In genomic region chr2:69375494-69376353, GRCh38 we compare ENCODE assay signal across 8 cellular contexts. TPM values are rescaled to one million over a fixed set of nuclear protein-coding genes. Genes with fewer than 3 reads are reported as not detected.
DNase-seq lines count a peak whose midpoint lies in the region; ATAC-seq and TF ChIP-seq lines count a peak whose summit lies in the region.

No MANE protein-coding gene starts in this region.

- H3K4me2 ChIP-seq in hepatocyte, result no peak overlapping the region

- H3K4me3 ChIP-seq in WI38 (ENCODE audit: low read depth, low read length), result no peak overlapping the region
- H3K4me3 ChIP-seq in hepatocyte, result no peak overlapping the region

- H3K27me3 ChIP-seq in hepatocyte, result no peaks in the 10 kb centered on the region

- DNase-seq in activated CD4-positive, alpha-beta T cell treated with anti-CD3 and anti-CD28 coated beads for 48 hours, result peak; percentile 10
- DNase-seq in activated CD4-positive, alpha-beta T cell treated with anti-CD3 and anti-CD28 coated beads, Interleukin-2, amount 50 U/mL, for 4 hours, result no peak
- peak; percentile 3 for DNase-seq in NCI-H1048 (lab: John Stamatoyannopoulos, UW)
- peak; percentile 35 for DNase-seq in hepatocyte (ENCODE audit: low spot score)
- DNase-seq in stimulated activated naive CD8-positive, alpha-beta T cell treated with anti-CD3 and anti-CD28 coated beads, Interleukin-15, amount 100 ng/mL, for 72 hours, result peak in 1 of 2 donors; percentile 23
- DNase-seq in activated T-cell treated with anti-CD3 and anti-CD28 coated beads, Interleukin-2, amount 50 U/mL, for 24 hours, result no peak

- H4K20me1 ChIP-seq in hepatocyte (ENCODE audit: insufficient read depth, poor library complexity, severe bottlenecking), result peaks cover 64% of the 10 kb centered on the region

- H3K27me3 Mint-ChIP-seq in stimulated activated naive CD8-positive, alpha-beta T cell treated with anti-CD3 and anti-CD28 coated beads, Interleukin-15, amount 100 ng/mL, for 72 hours, result no peaks in the 10 kb centered on the region
- no peaks in the 10 kb centered on the region for H3K27me3 Mint-ChIP-seq in activated T-cell treated with anti-CD3 and anti-CD28 coated beads, Interleukin-2, amount 50 U/mL, for 24 hours

- peaks cover 88% of the 10 kb centered on the region for H3K79me2 ChIP-seq in hepatocyte

- H3K9me3 ChIP-seq in hepatocyte (ENCODE audit: low read depth), result no peaks in the 10 kb centered on the region

- no peak overlapping the region for H3K4me3 Mint-ChIP-seq in stimulated activated naive CD8-positive, alpha-beta T cell treated with anti-CD3 and anti-CD28 coated beads, Interleukin-15, amount 100 ng/mL, for 72 hours
- no peak overlapping the region for H3K4me3 Mint-ChIP-seq in activated T-cell treated with anti-CD3 and anti-CD28 coated beads, Interleukin-2, amount 50 U/mL, for 24 hours

- H3K27ac Mint-ChIP-seq in stimulated activated naive CD8-positive, alpha-beta T cell treated with anti-CD3 and anti-CD28 coated beads, Interleukin-15, amount 100 ng/mL, for 72 hours, result no peak overlapping the region
- no peak overlapping the region for H3K27ac Mint-ChIP-seq in activated T-cell treated with anti-CD3 and anti-CD28 coated beads, Interleukin-2, amount 50 U/mL, for 24 hours

- peak; percentile 66 for ATAC-seq in stimulated activated naive CD8-positive, alpha-beta T cell treated with anti-CD3 and anti-CD28 coated beads, Interleukin-15, amount 100 ng/mL, for 72 hours
- no peak for ATAC-seq in GM21723 (IDR thresholded peaks at IDR 0.05; ENCODE audit: unreplicated experiment)

- no peak overlapping the region for H2AFZ ChIP-seq in hepatocyte

- 80% methylated on average over 8 of the region's 8 CpGs for WGBS in hepatocyte (ENCODE audit: low lambda C conversion rate, missing lambda C conversion rate)

- H3K4me1 ChIP-seq in hepatocyte (ENCODE audit: insufficient read depth), result no peaks in the 10 kb centered on the region

- H3K9me2 ChIP-seq in hepatocyte (replicated peaks; ENCODE audit: insufficient read depth), result no peaks in the 10 kb centered on the region

- H3K9me3 Mint-ChIP-seq in stimulated activated naive CD8-positive, alpha-beta T cell treated with anti-CD3 and anti-CD28 coated beads, Interleukin-15, amount 100 ng/mL, for 72 hours, result no peaks in the 10 kb centered on the region
- H3K9me3 Mint-ChIP-seq in activated T-cell treated with anti-CD3 and anti-CD28 coated beads, Interleukin-2, amount 50 U/mL, for 24 hours, result no peaks in the 10 kb centered on the region

- H3K36me3 ChIP-seq in hepatocyte (replicated peaks; ENCODE audit: insufficient read depth, low read depth), result no peaks in the 10 kb centered on the region

- H3K36me3 Mint-ChIP-seq in activated T-cell treated with anti-CD3 and anti-CD28 coated beads, Interleukin-2, amount 50 U/mL, for 24 hours (ENCODE audit: low read depth), result peaks cover 43% of the 10 kb centered on the region

- TF ChIP-seq CTCF in WI38 (IDR thresholded peaks at IDR 0.05; ENCODE audit: low read depth, low read length) (peak; percentile 45), hepatocyte (IDR thresholded peaks at IDR 0.05; ENCODE audit: poor library complexity) (peak; percentile 57)

- H3K27ac ChIP-seq in hepatocyte, result no peak overlapping the region

- peaks cover 12% of the 10 kb centered on the region for H3K4me1 Mint-ChIP-seq in stimulated activated naive CD8-positive, alpha-beta T cell treated with anti-CD3 and anti-CD28 coated beads, Interleukin-15, amount 100 ng/mL, for 72 hours
- peaks cover 23% of the 10 kb centered on the region for H3K4me1 Mint-ChIP-seq in activated T-cell treated with anti-CD3 and anti-CD28 coated beads, Interleukin-2, amount 50 U/mL, for 24 hours (ENCODE audit: low read depth)

RNA-seq across cellular contexts. Expression of gene GFPT1, which starts 11.3 kb away (rescaled TPM):
- 75.4 and 80.0 TPM in 2 replicates for total RNA-seq in hepatocyte
- polyA plus RNA-seq in hepatocyte, result 58.2 and 62.7 TPM in 2 replicates

Comparison
In these comparisons a context has a peak if more than half of its experiments do, and no peak if none do; other contexts are left out.
1. DNase-seq: peak in activated CD4-positive, alpha-beta T cell treated with anti-CD3 and anti-CD28 coated beads for 48 hours (single experiment), NCI-H1048 (single experiment) and hepatocyte (single experiment); none in activated CD4-positive, alpha-beta T cell treated with anti-CD3 and anti-CD28 coated beads, Interleukin-2, amount 50 U/mL, for 4 hours (0 of 2) and activated T-cell treated with anti-CD3 and anti-CD28 coated beads, Interleukin-2, amount 50 U/mL, for 24 hours (single experiment).